ENCODE assay signal across 8 cellular contexts in genomic region chr14:75278422-75279152, GRCh38. TPM values are rescaled to one million over a fixed set of nuclear protein-coding genes. Genes with fewer than 3 reads are reported as not detected.
DNase-seq lines count a peak whose midpoint lies in the region; ATAC-seq, FAIRE-seq and TF ChIP-seq lines count a peak whose summit lies in the region.

Gene FOS (plus strand): TSS chr14:75278828. CDS start chr14:75278983, 155 bp downstream.

- H2AFZ ChIP-seq in keratinocyte (ENCODE audit: control insufficient read depth, low read length) = peak within 1 kb of the TSS; percentile 91

- no peaks in the 10 kb centered on the region for H3K9me3 ChIP-seq in keratinocyte (ENCODE audit: control insufficient read depth, low read depth, low read length)

- peaks cover 2% of the 10 kb centered on the region for H3K9me1 ChIP-seq in keratinocyte (ENCODE audit: control insufficient read depth, extremely low read depth, insufficient read depth, low read length)

- peak; percentile 82 for ATAC-seq in HG03354 (IDR thresholded peaks at IDR 0.05; ENCODE audit: poor library complexity, severe bottlenecking, unreplicated experiment)
- ATAC-seq in activated CD4-positive, CD25-positive, alpha-beta regulatory T cell treated with anti-CD3 and anti-CD28 coated beads, Interleukin-2, amount 50 U/mL, for 24 hours = peak; percentile 89 to 92

- H3K79me2 ChIP-seq in keratinocyte (ENCODE audit: control insufficient read depth, insufficient read depth, low read length) = peaks cover 12% of the 10 kb centered on the region

- dilution Hi-C loops in keratinocyte (cut with MboI; ENCODE audit: extremely low pct_ligation_motif_present, low sequenced_read_pairs) = no loop called here

- H3K4me2 ChIP-seq in keratinocyte (ENCODE audit: control insufficient read depth, extremely low read depth, insufficient read depth, low read depth, low read length) = peak within 1 kb of the TSS; percentile 79

- peaks cover 9 to 19% of the 10 kb centered on the region in 2 experiments for H3K36me3 ChIP-seq in keratinocyte (ENCODE audit: control insufficient read depth in 2 of 2, extremely low read depth in 1 of 2, insufficient read depth in 2 of 2, low read length in 2 of 2)

- H3K9ac ChIP-seq in keratinocyte (ENCODE audit: control insufficient read depth, extremely low read depth, insufficient read depth, low read length) = peak within 1 kb of the TSS; percentile 92

- no peak for FAIRE-seq in keratinocyte (lab: Jason Lieb, UNC)

- DNase-seq in AG20443 (ENCODE audit: low spot score) (peak; percentile 95), NCI-H446 treated with DMSO at 0.1 percent for 48 hours (lab: John Stamatoyannopoulos, UW) (peak; percentile 77), cerebellar cortex (ENCODE audit: low spot score) (peak; percentile 95), keratinocyte (ENCODE audit: low read depth, low spot score) (no peak)
- DNase-seq in stimulated activated CD4-positive, alpha-beta T cell treated with anti-CD3 and anti-CD28 coated beads, Interleukin-12 subunit alpha, Interleukin-12 subunit beta, amount 100 ng/mL, for 48 hours (ENCODE audit: low read depth in 2 of 3, low spot score in 1 of 3) = peak; percentile 74 to 84 (median 78)

- no peaks in the 10 kb centered on the region for H3K27me3 ChIP-seq in keratinocyte (ENCODE audit: control insufficient read depth, extremely low read depth, insufficient read depth, low read length)

- peak; percentile 92 for TF ChIP-seq POLR2A in GM19099 (IDR thresholded peaks at IDR 0.05; ENCODE audit: extremely low read depth, insufficient read length, low read depth)

- H4K20me1 ChIP-seq in keratinocyte (ENCODE audit: control insufficient read depth, extremely low read depth, insufficient read depth, low read length) = peaks cover 23% of the 10 kb centered on the region

- peak within 1 kb of the TSS; percentile 97 for H3K27ac ChIP-seq in keratinocyte (ENCODE audit: control insufficient read depth, insufficient read depth, low read length)

- peaks cover 35% of the 10 kb centered on the region for H3K4me1 ChIP-seq in keratinocyte (ENCODE audit: control insufficient read depth, extremely low read depth, insufficient read depth, low read length)

- no peak for TF ChIP-seq CTCF in keratinocyte (optimal IDR thresholded peaks at IDR 0.05 in 1 of 3, IDR thresholded peaks at IDR 0.05 in 1 of 3, conservative IDR thresholded peaks at IDR 0.05 in 1 of 3; ENCODE audit: extremely low read depth in 1 of 3, insufficient read depth in 2 of 3, low read length in 3 of 3)

- peak within 1 kb of the TSS; percentile 74 to 90 (median 88) for H3K4me3 ChIP-seq in keratinocyte (ENCODE audit: control insufficient read depth in 2 of 3, extremely low read depth in 1 of 3, insufficient read depth in 2 of 3, low read depth in 1 of 3, low read length in 3 of 3)

RNA-seq across cellular contexts. Expression of gene FOS, which starts in this region (rescaled TPM):
- polyA plus RNA-seq in keratinocyte = 29.2 to 141 TPM (median 121 TPM) in 3 replicates
- polyA plus RNA-seq in keratinocyte (2011; ENCODE audit: low read depth) = 203 TPM
- polyA plus RNA-seq in keratinocyte (2011; cell fraction: cytosol; rRNA removed) = 59.7 and 69.9 TPM in 2 replicates
- 468 and 530 TPM in 2 replicates for polyA plus RNA-seq in keratinocyte (2011; cell fraction: nucleus; rRNA removed)
- 11.9 and 76.3 TPM in 2 replicates for polyA plus RNA-seq in keratinocyte (2012; ENCODE audit: low replicate concordance)
- 33.5 to 179 TPM (median 146 TPM) in 3 replicates for polyA minus RNA-seq in keratinocyte
- 174 TPM for polyA minus RNA-seq in keratinocyte (2011; cell fraction: cytosol; rRNA and poly(A)+ RNA removed)
- 415 and 474 TPM in 2 replicates for polyA minus RNA-seq in keratinocyte (2011; cell fraction: nucleus; rRNA and poly(A)+ RNA removed)
